Comparison of ENCODE assay signal across 8 cellular contexts in genomic region chr2:9897331-9897737, GRCh38. TPM values are rescaled to one million over a fixed set of nuclear protein-coding genes. Genes with fewer than 3 reads are reported as not detected.
DNase-seq lines count a peak whose midpoint lies in the region; ATAC-seq lines count a peak whose summit lies in the region.

No MANE protein-coding gene starts in this region.

- intact Hi-C loops in Right ventricle myocardium superior (cut with DNase I) = no loop called here

- ATAC-seq in activated CD4-positive, CD25-positive, alpha-beta regulatory T cell treated with anti-CD3 and anti-CD28 coated beads, Interleukin-2, amount 50 U/mL, for 24 hours = peak; percentile 75 to 87
- peak; percentile 68 for ATAC-seq in Right ventricle myocardium superior (ENCODE audit: poor library complexity)

- no peak for DNase-seq in activated CD4-positive, CD25-positive, alpha-beta regulatory T cell (lab: John Stamatoyannopoulos, UW)
- DNase-seq in HS-5 (ENCODE audit: low read depth) = peak; percentile 95
- peak; percentile 81 for DNase-seq in activated CD8-positive, alpha-beta memory T cell treated with anti-CD3 and anti-CD28 coated beads, Interleukin-2, amount 50 U/mL, for 48 hours
- DNase-seq in Right ventricle myocardium superior = peak; percentile 61
- peak; percentile 19 for DNase-seq in stimulated activated CD4-positive, alpha-beta T cell treated with anti-CD3 and anti-CD28 coated beads, Interleukin-12 subunit alpha, Interleukin-12 subunit beta, amount 100 ng/mL, for 4 hours
- no peak for DNase-seq in NCI-H2081 (lab: John Stamatoyannopoulos, UW)
- no peak for DNase-seq in NCI-H748 (lab: John Stamatoyannopoulos, UW; ENCODE audit: unreplicated experiment)

RNA-seq across cellular contexts. Expression of gene TAF1B, which starts 54.1 kb away (rescaled TPM):
- 6.1 TPM for total RNA-seq in Right ventricle myocardium superior

RNA-seq across cellular contexts. Expression of gene GRHL1, which starts 54.2 kb away (rescaled TPM):
- total RNA-seq in Right ventricle myocardium superior = 1.0 TPM

Comparison
In these comparisons a context has a peak if more than half of its experiments do, and no peak if none do; other contexts are left out.
1. DNase-seq: peak in HS-5 (single experiment), activated CD8-positive, alpha-beta memory T cell treated with anti-CD3 and anti-CD28 coated beads, Interleukin-2, amount 50 U/mL, for 48 hours (single experiment), Right ventricle myocardium superior (single experiment) and stimulated activated CD4-positive, alpha-beta T cell treated with anti-CD3 and anti-CD28 coated beads, Interleukin-12 subunit alpha, Interleukin-12 subunit beta, amount 100 ng/mL, for 4 hours (single experiment); none in activated CD4-positive, CD25-positive, alpha-beta regulatory T cell (0 of 4), NCI-H2081 (0 of 2) and NCI-H748 (single experiment).